In the genomic region with DNA sequence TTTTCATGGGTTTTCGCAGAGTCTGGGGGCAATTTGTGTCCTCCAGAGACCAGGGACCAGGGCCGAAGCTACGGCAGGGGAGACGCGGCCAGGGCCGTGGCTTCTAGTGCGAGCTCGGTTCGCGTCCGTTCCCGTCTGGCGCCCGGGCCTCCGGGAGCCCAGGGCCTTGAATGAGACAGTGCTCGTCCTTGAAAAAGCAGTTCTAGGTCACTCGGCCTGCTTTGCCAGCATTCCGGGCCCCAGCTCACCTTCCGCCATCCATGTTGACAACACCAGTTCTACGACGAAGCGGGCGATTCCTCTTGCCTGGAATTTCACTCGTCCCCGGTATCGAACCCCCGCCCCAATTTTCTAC, we compare ENCODE assay signal across 7 cellular contexts. TPM values are rescaled to one million over a fixed set of nuclear protein-coding genes. Genes with fewer than 3 reads are reported as not detected.
A peak's percentile ranks its signal among the peaks of the same experiment; 100 is the strongest.
DNase-seq lines count a peak whose midpoint lies in the region; ATAC-seq and TF ChIP-seq lines count a peak whose summit lies in the region.

No MANE protein-coding gene starts in this region.

- DNase-seq in activated CD8-positive, alpha-beta memory T cell treated with anti-CD3 and anti-CD28 coated beads, Interleukin-2, amount 50 U/mL, for 4 hours, result peak; percentile 34
- DNase-seq in trophoblast cell (peak in 1 of 2 donors; percentile 36), NCI-H774 (lab: John Stamatoyannopoulos, UW) (no peak), NCI-H146 treated with DMSO at 0.1 percent for 48 hours (lab: John Stamatoyannopoulos, UW; ENCODE audit: unreplicated experiment) (no peak)

- peak overlapping the region; percentile 3 for H3K14ac ChIP-seq in trophoblast cell (ENCODE audit: low read length)

- peak overlapping the region; percentile 59 to 81 for H3K4me3 ChIP-seq in gastroesophageal sphincter
- H3K4me3 ChIP-seq in trophoblast cell (ENCODE audit: low read depth, low read length), result peak overlapping the region; percentile 76

- peak overlapping the region; percentile 73 for H3K18ac ChIP-seq in trophoblast cell (ENCODE audit: low read length)

- H2AK5ac ChIP-seq in trophoblast cell (ENCODE audit: low read length), result no peak overlapping the region

- peak; percentile 4 for ATAC-seq in GM19025 (IDR thresholded peaks at IDR 0.05; ENCODE audit: low read depth, unreplicated experiment)
- ATAC-seq in HG03045 (IDR thresholded peaks at IDR 0.05; ENCODE audit: unreplicated experiment), result peak; percentile 20
- peak; percentile 17 for ATAC-seq in gastroesophageal sphincter

- H3K79me2 ChIP-seq in trophoblast cell (ENCODE audit: control insufficient read depth, insufficient read depth, low read length, poor library complexity), result peaks cover 3% of the 10 kb centered on the region

- H2AFZ ChIP-seq in trophoblast cell (ENCODE audit: insufficient read depth, low read length, poor library complexity), result peak overlapping the region; percentile 34

- TF ChIP-seq EP300 in gastroesophageal sphincter (IDR thresholded peaks at IDR 0.05), result no peak

- H3K4me1 ChIP-seq in gastroesophageal sphincter, result peaks cover 0 to 30% (median 0%) of the 10 kb centered on the region in 3 donors
- peaks cover 2 to 3% of the 10 kb centered on the region in 2 experiments for H3K4me1 ChIP-seq in trophoblast cell (ENCODE audit: control insufficient read depth in 1 of 2, insufficient read depth in 2 of 2, low read length in 2 of 2)

- H3K79me1 ChIP-seq in trophoblast cell (ENCODE audit: low read length), result peaks cover 10% of the 10 kb centered on the region

- H3K9me3 ChIP-seq in gastroesophageal sphincter (peaks cover 0 to 17% (median 0%) of the 10 kb centered on the region in 3 donors), trophoblast cell (ENCODE audit: insufficient read depth, low read depth, low read length) (peaks cover 3% of the 10 kb centered on the region)

- peak overlapping the region; percentile 57 for H2BK120ac ChIP-seq in trophoblast cell (ENCODE audit: insufficient read depth, low read length, poor library complexity)

- H2BK5ac ChIP-seq in trophoblast cell (ENCODE audit: low read depth, low read length, poor library complexity), result peak overlapping the region; percentile 28

- H3K27me3 ChIP-seq in gastroesophageal sphincter (peaks cover 2% of the 10 kb centered on the region), trophoblast cell (ENCODE audit: insufficient read depth, low read length) (no peaks in the 10 kb centered on the region)

- peak overlapping the region; percentile 14 for H3K4ac ChIP-seq in trophoblast cell (ENCODE audit: low read depth, low read length)

- peak overlapping the region; percentile 20 for H4K12ac ChIP-seq in trophoblast cell (ENCODE audit: low read depth, low read length)

- WGBS in gastroesophageal sphincter (ENCODE audit: low coverage in 1 of 2), 2 donors, result 4 to 11% methylated on average over 19 to 26 of the region's 27 CpGs
- no CpG with 5 or more reads among the region's 27 CpGs for WGBS in trophoblast cell (ENCODE audit: extremely low coverage, insufficient coverage, insufficient read length)

- H2BK12ac ChIP-seq in trophoblast cell (ENCODE audit: low read length), result peak overlapping the region; percentile 47

- H3K36me3 ChIP-seq in gastroesophageal sphincter, result peaks cover 0 to 9% of the 10 kb centered on the region in 2 donors
- H3K36me3 ChIP-seq in trophoblast cell (ENCODE audit: control insufficient read depth in 1 of 2, insufficient read depth in 2 of 2, low read length in 2 of 2), result peaks cover 0 to 5% of the 10 kb centered on the region in 2 experiments

- H3K4me2 ChIP-seq in trophoblast cell (ENCODE audit: low read length), result peak overlapping the region; percentile 90

- no peak overlapping the region for H3K23ac ChIP-seq in trophoblast cell (ENCODE audit: low read length)

- peak overlapping the region; percentile 70 for H4K8ac ChIP-seq in trophoblast cell (ENCODE audit: low read depth, low read length)

- H3K27ac ChIP-seq in gastroesophageal sphincter (peak overlapping the region; percentile 86 to 96 (median 93)), trophoblast cell (ENCODE audit: low read depth, low read length) (peak overlapping the region; percentile 19)

- TF ChIP-seq POLR2A in gastroesophageal sphincter (IDR thresholded peaks at IDR 0.05), result no peak

- peak overlapping the region; percentile 83 for H3K9ac ChIP-seq in trophoblast cell (ENCODE audit: low read length)

- TF ChIP-seq CTCF in gastroesophageal sphincter (IDR thresholded peaks at IDR 0.05), result no peak

- H4K91ac ChIP-seq in trophoblast cell (ENCODE audit: low read depth, low read length), result peak overlapping the region; percentile 87

RNA-seq across cellular contexts. Expression of gene OR10AD1, which starts 4.5 kb away (rescaled TPM):
- not detected for total RNA-seq in gastroesophageal sphincter
- polyA plus RNA-seq in trophoblast cell (2013), result not detected in 2 replicates

RNA-seq across cellular contexts. Expression of gene CCDC184, which starts 15.2 kb away (rescaled TPM):
- total RNA-seq in gastroesophageal sphincter, result 1 to 10 TPM in 1 of 4 donors, under 1 TPM in 2, not detected in 1; 0.13 to 2.5 (median 0.39) TPM
- polyA plus RNA-seq in trophoblast cell (2013), result 0.26 and 0.32 TPM in 2 replicates

RNA-seq across cellular contexts. Expression of gene ASB8, which starts 41.3 kb away (rescaled TPM):
- 10 to 100 TPM; 37.2 to 41.6 (median 39.1) TPM for total RNA-seq in gastroesophageal sphincter
- polyA plus RNA-seq in trophoblast cell (2013), result 9.0 and 9.3 TPM in 2 replicates
